ENCODE assay signal across 11 cellular contexts in genomic region chr1:119090250-119090649, GRCh38.
"Had no signal": no experiment of that assay in that cellular context is flagged by ENCODE, and none has a peak within 500 bp of the region (broad histone marks: within the 10 kb centered on the region; RNA-seq: fewer than 3 reads in every experiment).

No MANE protein-coding gene starts in this region.

- H3K9ac ChIP-seq: GM23248 had no signal

- H3K4me3 Mint-ChIP-seq: GM23338, H9, HFFc6 had no signal

- H3K4me1 ChIP-seq: HAP-1 had no signal

- H3K27ac Mint-ChIP-seq: GM23338, H9, HFFc6 had no signal

- H2AFZ ChIP-seq: GM23248, GM23338 had no signal

- FAIRE-seq: H1, H54 had no signal

- H3K4me3 ChIP-seq: GM23248, GM23338, HAP-1 had no signal

- DNase-seq: GM23248, GOT3, H7, H9, HCEC 1CT, HFFc6 had no signal

- ATAC-seq: GM23338, HCT116 had no signal

- H3K9me3 ChIP-seq: HAP-1 had no signal

- H3K36me3 ChIP-seq: HAP-1 had no signal

- H3K4me2 ChIP-seq: GM23338 had no signal

- H3K9me3 Mint-ChIP-seq: GM23338, H9, HFFc6 had no signal

- H3K27ac ChIP-seq: GM23248 had no signal
